In genomic region chr1:16218014-16218673, GRCh38 we compare ENCODE assay signal across 7 cellular contexts. TPM values are rescaled to one million over a fixed set of nuclear protein-coding genes. Genes with fewer than 3 reads are reported as not detected.
A peak's percentile ranks its signal among the peaks of the same experiment; 100 is the strongest.
DNase-seq lines count a peak whose midpoint lies in the region; ATAC-seq, FAIRE-seq and TF ChIP-seq lines count a peak whose summit lies in the region.

No MANE protein-coding gene starts in this region.

- H3K79me2 ChIP-seq in HepG2 (ENCODE audit: insufficient read depth, low read length), result no peaks in the 10 kb centered on the region

- TF ChIP-seq EP300 in HepG2 (IDR thresholded peaks at IDR 0.05; ENCODE audit: low read depth in 2 of 2, low read length in 2 of 2) (no peak), HepG2 (CRISPR knock-in tag; IDR thresholded peaks at IDR 0.05; ENCODE audit: borderline replicate concordance) (no peak)

- BruUV-seq in HepG2 (replicated peaks; lab: Mats Ljungman, UMichigan), result no TSS peak

- H3K27me3 Mint-ChIP-seq in HFFc6 (ENCODE audit: insufficient read depth), result peaks cover 6% of the 10 kb centered on the region
- H3K27me3 Mint-ChIP-seq in activated B cell treated with CpG ODN at 0.5 μM for 24 hours, result peaks cover under 1% of the 10 kb centered on the region

- H3K4me3 ChIP-seq in HepG2 (replicated peaks in 1 of 3; ENCODE audit: insufficient read depth in 1 of 3, low read depth in 2 of 3, low read length in 3 of 3), result peak overlapping the region; percentile 46 to 61 (median 51); a peak in 4 of 6 replicates

- H3K9me3 ChIP-seq in HepG2 (ENCODE audit: low read length), result no peaks in the 10 kb centered on the region

- peaks cover 23% of the 10 kb centered on the region for H3K4me1 ChIP-seq in HepG2 (ENCODE audit: insufficient read depth, low read length)

- H3K4me3 Mint-ChIP-seq in HFFc6 (peak overlapping the region; percentile 89; the same call in 1 of the 2 replicates), activated B cell treated with CpG ODN at 0.5 μM for 24 hours (peak overlapping the region; percentile 29)
- H3K4me3 Mint-ChIP-seq in stimulated activated effector memory CD8-positive, alpha-beta T cell treated with anti-CD3 and anti-CD28 coated beads, Interleukin-12 subunit alpha, Interleukin-12 subunit beta, amount 100 ng/mL, for 72 hours, result peak overlapping the region; percentile 80

- POLR2A ChIA-PET in activated B cell treated with CpG ODN at 0.5 μM for 24 hours (lab: Charles Lee), result interaction anchor here (2.1 to 3.0 kb wide), 2 partner anchors 12 to 19 kb away, joined by 11 to 32 read pairs; partner anchors contain the start of gene CPLANE2
- POLR2A ChIA-PET in HepG2 (lab: Yijun Ruan, JAX), result interaction anchor here (1.8 kb wide), 1 partner anchor 12 kb away, joined by 19 read pairs; no protein-coding TSS in a partner anchor

- H3K9ac ChIP-seq in HepG2 (ENCODE audit: insufficient read depth, low read depth, low read length), result no peak overlapping the region

- intact Hi-C loops in activated B cell treated with CpG ODN at 0.5 μM for 24 hours (cut with micrococcal nuclease) (loop anchor here (5.0 kb wide), 1 partner anchor 601 kb away; the partner anchor contains the start of gene DDI2), HepG2 (cut with micrococcal nuclease; ENCODE audit: unreplicated experiment) (no loop called here)

- H3K36me3 Mint-ChIP-seq in HFFc6 (ENCODE audit: low read depth), result no peaks in the 10 kb centered on the region
- no peaks in the 10 kb centered on the region for H3K36me3 Mint-ChIP-seq in activated B cell treated with CpG ODN at 0.5 μM for 24 hours (ENCODE audit: low read depth)
- no peaks in the 10 kb centered on the region for H3K36me3 Mint-ChIP-seq in stimulated activated effector memory CD8-positive, alpha-beta T cell treated with anti-CD3 and anti-CD28 coated beads, Interleukin-12 subunit alpha, Interleukin-12 subunit beta, amount 100 ng/mL, for 72 hours

- H3K4me1 Mint-ChIP-seq in HFFc6 (ENCODE audit: low read depth) (peaks cover 17% of the 10 kb centered on the region), activated B cell treated with CpG ODN at 0.5 μM for 24 hours (peaks cover 20% of the 10 kb centered on the region)
- peaks cover 29% of the 10 kb centered on the region for H3K4me1 Mint-ChIP-seq in stimulated activated effector memory CD8-positive, alpha-beta T cell treated with anti-CD3 and anti-CD28 coated beads, Interleukin-12 subunit alpha, Interleukin-12 subunit beta, amount 100 ng/mL, for 72 hours

- no peak overlapping the region for H2AFZ ChIP-seq in HepG2 (ENCODE audit: low read length)

- no peak for DNase-seq in HFFc6
- DNase-seq in activated B cell treated with CpG ODN at 0.5 μM for 24 hours, result no peak
- DNase-seq in HepG2 (ENCODE audit: low spot score), result no peak
- no peak for DNase-seq in stimulated activated effector memory CD8-positive, alpha-beta T cell treated with anti-CD3 and anti-CD28 coated beads, Interleukin-12 subunit alpha, Interleukin-12 subunit beta, amount 100 ng/mL, for 72 hours (ENCODE audit: low spot score in 2 of 2)
- DNase-seq in NOMO-1 treated with dmso at 0.1 percent for 144 hours (lab: John Stamatoyannopoulos, UW; ENCODE audit: unreplicated experiment), result no peak
- DNase-seq in stimulated activated CD4-positive, alpha-beta T cell treated with anti-CD3 and anti-CD28 coated beads, Interleukin-4, amount 100 ng/mL, for 24 hours, result no peak
- no peak for DNase-seq in NCI-H2227 (lab: John Stamatoyannopoulos, UW; ENCODE audit: unreplicated experiment)

- no peak for TF ChIP-seq POLR2A in HepG2 (IDR thresholded peaks at IDR 0.05; ENCODE audit: insufficient read depth in 1 of 2, low read depth in 2 of 2, low read length in 2 of 2)

- no peaks in the 10 kb centered on the region for H3K36me3 ChIP-seq in HepG2 (replicated peaks in 1 of 2; ENCODE audit: control insufficient read depth in 1 of 2, insufficient read depth in 2 of 2, low read length in 2 of 2)

- H3K27ac ChIP-seq in HepG2 (ENCODE audit: extremely low read length, insufficient read depth, low read length), result no peak overlapping the region

- H3K27ac Mint-ChIP-seq in HFFc6 (no peak overlapping the region), activated B cell treated with CpG ODN at 0.5 μM for 24 hours (peak overlapping the region; percentile 53)
- H3K27ac Mint-ChIP-seq in stimulated activated effector memory CD8-positive, alpha-beta T cell treated with anti-CD3 and anti-CD28 coated beads, Interleukin-12 subunit alpha, Interleukin-12 subunit beta, amount 100 ng/mL, for 72 hours, result no peak overlapping the region

- H4K20me1 ChIP-seq in HepG2 (ENCODE audit: insufficient read depth, low read length), result no peaks in the 10 kb centered on the region

- no peak for TF ChIP-seq RAD21 in HepG2 (CRISPR knock-in tag; IDR thresholded peaks at IDR 0.05)

- H3K4me2 ChIP-seq in HepG2 (ENCODE audit: low read depth, low read length), result peak overlapping the region; percentile 79

- TF ChIP-seq CTCF in HFFc6 (IDR thresholded peaks at IDR 0.05) (no peak), activated B cell treated with CpG ODN at 0.5 μM for 24 hours (IDR thresholded peaks at IDR 0.05) (no peak), HepG2 (CRISPR knock-in tag; IDR thresholded peaks at IDR 0.05) (no peak)

- no peak for FAIRE-seq in HepG2 (lab: Jason Lieb, UNC)

- H3K9me3 Mint-ChIP-seq in HFFc6 (no peaks in the 10 kb centered on the region), activated B cell treated with CpG ODN at 0.5 μM for 24 hours (no peaks in the 10 kb centered on the region)
- no peaks in the 10 kb centered on the region for H3K9me3 Mint-ChIP-seq in stimulated activated effector memory CD8-positive, alpha-beta T cell treated with anti-CD3 and anti-CD28 coated beads, Interleukin-12 subunit alpha, Interleukin-12 subunit beta, amount 100 ng/mL, for 72 hours

- 52% methylated on average over 8 of the region's 12 CpGs for WGBS in HepG2 (ENCODE audit: low lambda C conversion rate)

- CTCF ChIA-PET in activated B cell treated with CpG ODN at 0.5 μM for 24 hours (lab: Charles Lee), result interaction anchor here (0.9 to 3.1 kb wide), 5 partner anchors 12 to 136 kb away, joined by 3 to 10 read pairs (median 3); no protein-coding TSS in a partner anchor
- CTCF ChIA-PET in HepG2 (lab: Yijun Ruan, JAX; ENCODE audit: low intra/inter-chr PET ratio, low total read pairs), result no interaction called here

- in situ Hi-C loops in HepG2 (cut with HindIII; ENCODE audit: extremely low pct_ligation_motif_present, low pct_unique_long_range_greater_than_20kb), result no loop called here

- no peak for ATAC-seq in activated B cell treated with CpG ODN at 0.5 μM for 24 hours (ENCODE audit: low read depth)
- no peak for ATAC-seq in HepG2
- ATAC-seq in stimulated activated effector memory CD8-positive, alpha-beta T cell treated with anti-CD3 and anti-CD28 coated beads, Interleukin-12 subunit alpha, Interleukin-12 subunit beta, amount 100 ng/mL, for 72 hours, result no peak

- H3K27me3 ChIP-seq in HepG2 (ENCODE audit: control insufficient read depth in 1 of 2, insufficient read depth in 2 of 2, low read length in 2 of 2), result 0 out of 5 replicates have a peak, but pooled peaks cover 0 to 4% of the 10 kb centered on the region in 2 experiments

RNA-seq across cellular contexts. Expression of gene ARHGEF19, which starts 5.7 kb away (rescaled TPM):
- 1 to 10 TPM; 5.5 to 9.0 (median 7.2) TPM for total RNA-seq in HFFc6 (2021; fragmentation: NEBNext Ultra II Directional; extraction: Animal tissue kit (Norgen Biotek cat#: 25700))
- total RNA-seq in activated B cell treated with CpG ODN at 0.5 μM for 24 hours (7.6 and 7.7 TPM in 2 replicates), HepG2 (2016; rRNA removed; fragmentation: Illumina TruSeq; extraction: Trizol) (1.8 and 2.0 TPM in 2 replicates)
- 0.53 and 1.0 TPM in 2 replicates for total RNA-seq in HepG2 (2016; cell fraction: cytosol; rRNA removed; fragmentation: Illumina TruSeq; extraction: Trizol; ENCODE audit: low read depth)
- total RNA-seq in HepG2 (2016; cell fraction: insoluble cytoplasmic fraction; rRNA removed; fragmentation: Illumina TruSeq; extraction: Trizol), result 1.4 and 2.3 TPM in 2 replicates
- 1.3 and 1.5 TPM in 2 replicates for total RNA-seq in HepG2 (2016; cell fraction: membrane; rRNA removed; fragmentation: Illumina TruSeq; extraction: Trizol)
- 1.9 and 2.1 TPM in 2 replicates for total RNA-seq in HepG2 (2016; cell fraction: nucleus; rRNA removed; fragmentation: Illumina TruSeq; extraction: Trizol)
- 1.7 and 2.2 TPM in 2 replicates for polyA plus RNA-seq in HepG2 (2011; rRNA removed)
- 1.7 and 2.2 TPM in 2 replicates for polyA plus RNA-seq in HepG2 (2011; cell fraction: cytosol; rRNA removed)
- polyA plus RNA-seq in HepG2 (2011; cell fraction: nucleus; rRNA removed), result 9.9 and 10.1 TPM in 2 replicates
- 0.88 and 1.6 TPM in 2 replicates for polyA plus RNA-seq in HepG2 (2012)
- polyA plus RNA-seq in HepG2 (2016; cell fraction: cytosol; fragmentation: Illumina TruSeq; extraction: Trizol; ENCODE audit: low read depth), result 0.47 and 1.2 TPM in 2 replicates
- 1.7 and 2.2 TPM in 2 replicates for polyA plus RNA-seq in HepG2 (2016; cell fraction: insoluble cytoplasmic fraction; fragmentation: Illumina TruSeq; extraction: Trizol; ENCODE audit: low read depth)
- polyA plus RNA-seq in HepG2 (2016; cell fraction: membrane; fragmentation: Illumina TruSeq; extraction: Trizol; ENCODE audit: low read depth), result 0.94 and 1.7 TPM in 2 replicates
- 4.0 and 5.0 TPM in 2 replicates for polyA plus RNA-seq in HepG2 (2016; cell fraction: nucleus; fragmentation: Illumina TruSeq; extraction: Trizol; ENCODE audit: insufficient read depth, low read depth)
- polyA minus RNA-seq in HepG2 (2011; rRNA and poly(A)+ RNA removed; ENCODE audit: low replicate concordance), result 1.3 and 7.5 TPM in 2 replicates
- polyA minus RNA-seq in HepG2 (2011; cell fraction: cytosol; rRNA and poly(A)+ RNA removed), result 0.69 and 0.79 TPM in 2 replicates
- polyA minus RNA-seq in HepG2 (2011; cell fraction: nucleus; rRNA and poly(A)+ RNA removed), result 1.4 and 2.1 TPM in 2 replicates

RNA-seq across cellular contexts. Expression of gene CPLANE2, which starts 18.8 kb away (rescaled TPM):
- total RNA-seq in HFFc6 (2021; fragmentation: NEBNext Ultra II Directional; extraction: Animal tissue kit (Norgen Biotek cat#: 25700)), result 10 to 100 TPM in 1 of 6 experiments, 1 to 10 TPM in 5; 6.5 to 11.8 (median 7.5) TPM
- 5.0 and 5.1 TPM in 2 replicates for total RNA-seq in activated B cell treated with CpG ODN at 0.5 μM for 24 hours
- total RNA-seq in HepG2 (2016; rRNA removed; fragmentation: Illumina TruSeq; extraction: Trizol), result 0.98 and 1.6 TPM in 2 replicates
- 0.62 and 0.71 TPM in 2 replicates for total RNA-seq in HepG2 (2016; cell fraction: cytosol; rRNA removed; fragmentation: Illumina TruSeq; extraction: Trizol; ENCODE audit: low read depth)
- total RNA-seq in HepG2 (2016; cell fraction: insoluble cytoplasmic fraction; rRNA removed; fragmentation: Illumina TruSeq; extraction: Trizol), result 1.00 and 1.9 TPM in 2 replicates
- total RNA-seq in HepG2 (2016; cell fraction: membrane; rRNA removed; fragmentation: Illumina TruSeq; extraction: Trizol), result 1.8 and 1.9 TPM in 2 replicates
- 0.99 and 1.3 TPM in 2 replicates for total RNA-seq in HepG2 (2016; cell fraction: nucleus; rRNA removed; fragmentation: Illumina TruSeq; extraction: Trizol)
- 0.27 and 0.29 TPM in 2 replicates for polyA plus RNA-seq in HepG2 (2011; rRNA removed)
- polyA plus RNA-seq in HepG2 (2011; cell fraction: cytosol; rRNA removed), result 0.12 and 0.42 TPM in 2 replicates
- 0.43 and 0.48 TPM in 2 replicates for polyA plus RNA-seq in HepG2 (2011; cell fraction: nucleus; rRNA removed)
- 0.38 and 0.53 TPM in 2 replicates for polyA plus RNA-seq in HepG2 (2012)
- 0.38 and 0.65 TPM in 2 replicates for polyA plus RNA-seq in HepG2 (2016; cell fraction: cytosol; fragmentation: Illumina TruSeq; extraction: Trizol; ENCODE audit: low read depth)
- polyA plus RNA-seq in HepG2 (2016; cell fraction: insoluble cytoplasmic fraction; fragmentation: Illumina TruSeq; extraction: Trizol; ENCODE audit: low read depth), result 0.47 and 0.85 TPM in 2 replicates
- polyA plus RNA-seq in HepG2 (2016; cell fraction: membrane; fragmentation: Illumina TruSeq; extraction: Trizol; ENCODE audit: low read depth), result 0.76 and 1.2 TPM in 2 replicates
- 0.41 and 2.0 TPM in 2 replicates for polyA plus RNA-seq in HepG2 (2016; cell fraction: nucleus; fragmentation: Illumina TruSeq; extraction: Trizol; ENCODE audit: insufficient read depth, low read depth)
- polyA minus RNA-seq in HepG2 (2011; rRNA and poly(A)+ RNA removed; ENCODE audit: low replicate concordance), result 4.2 and 10.4 TPM in 2 replicates
- polyA minus RNA-seq in HepG2 (2011; cell fraction: cytosol; rRNA and poly(A)+ RNA removed), result 2.1 TPM in 1 of 2 replicates, not detected in the other
- polyA minus RNA-seq in HepG2 (2011; cell fraction: nucleus; rRNA and poly(A)+ RNA removed), result 0.39 and 1.1 TPM in 2 replicates

Comparison
In these comparisons a context has a peak if more than half of its experiments do, and no peak if none do; other contexts are left out.
1. H3K4me3 Mint-ChIP-seq: peak in every context shown above with its lines; median percentile 89 in HFFc6; 80 in stimulated activated effector memory CD8-positive, alpha-beta T cell treated with anti-CD3 and anti-CD28 coated beads, Interleukin-12 subunit alpha, Interleukin-12 subunit beta, amount 100 ng/mL, for 72 hours; 29 in activated B cell treated with CpG ODN at 0.5 μM for 24 hours.